1 cellular context compared by ENCODE assay signal in the genomic region with DNA sequence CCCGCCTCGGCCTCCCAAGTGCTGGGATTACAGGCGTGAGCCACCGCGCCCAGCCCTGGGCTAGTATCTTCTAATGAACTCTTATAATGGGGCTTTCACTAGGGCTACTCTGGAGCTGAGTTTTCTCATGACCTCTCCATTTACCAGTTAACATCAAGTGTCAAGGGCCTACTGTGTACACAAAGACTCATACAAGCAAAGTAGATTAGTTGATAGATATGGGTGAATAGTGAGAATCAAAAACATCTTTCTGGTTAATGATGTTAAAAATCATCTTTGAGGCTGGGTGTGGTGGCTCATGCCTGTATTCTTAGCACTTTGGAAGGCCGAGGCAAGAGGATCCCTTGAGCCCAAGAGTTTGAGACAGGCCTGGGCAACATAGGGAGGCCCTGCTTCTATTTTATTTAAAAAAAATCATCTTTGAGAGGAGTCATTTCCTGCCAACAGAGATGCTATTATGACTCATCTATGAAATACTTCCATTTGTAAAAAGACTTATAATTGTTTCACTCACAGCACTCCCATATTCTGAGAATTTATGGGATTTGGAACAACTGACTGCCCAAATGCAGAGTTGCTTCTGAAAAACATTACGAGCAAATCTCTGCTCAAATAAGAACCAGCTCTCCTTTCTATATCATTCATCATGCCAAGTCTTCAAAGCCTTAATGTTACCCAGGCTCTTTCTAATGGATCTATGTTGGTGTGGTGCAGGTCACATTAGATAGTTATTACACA.
TF ChIP-seq lines count a peak whose summit lies in the region.

No MANE protein-coding gene starts in this region.

TF ChIP-seq in HCT116, 20 proteins besides CTCF, POLR2A, EP300 and RAD21 (continued from another document):
- TF ChIP-seq, protein P1, sequence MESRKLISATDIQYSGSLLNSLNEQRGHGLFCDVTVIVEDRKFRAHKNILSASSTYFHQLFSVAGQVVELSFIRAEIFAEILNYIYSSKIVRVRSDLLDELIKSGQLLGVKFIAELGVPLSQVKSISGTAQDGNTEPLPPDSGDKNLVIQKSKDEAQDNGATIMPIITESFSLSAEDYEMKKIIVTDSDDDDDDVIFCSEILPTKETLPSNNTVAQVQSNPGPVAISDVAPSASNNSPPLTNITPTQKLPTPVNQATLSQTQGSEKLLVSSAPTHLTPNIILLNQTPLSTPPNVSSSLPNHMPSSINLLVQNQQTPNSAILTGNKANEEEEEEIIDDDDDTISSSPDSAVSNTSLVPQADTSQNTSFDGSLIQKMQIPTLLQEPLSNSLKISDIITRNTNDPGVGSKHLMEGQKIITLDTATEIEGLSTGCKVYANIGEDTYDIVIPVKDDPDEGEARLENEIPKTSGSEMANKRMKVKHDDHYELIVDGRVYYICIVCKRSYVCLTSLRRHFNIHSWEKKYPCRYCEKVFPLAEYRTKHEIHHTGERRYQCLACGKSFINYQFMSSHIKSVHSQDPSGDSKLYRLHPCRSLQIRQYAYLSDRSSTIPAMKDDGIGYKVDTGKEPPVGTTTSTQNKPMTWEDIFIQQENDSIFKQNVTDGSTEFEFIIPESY (IDR thresholded peaks at IDR 0.05; ENCODE audit: extremely low read depth, insufficient replicate concordance, low read length): no peak
- TF ChIP-seq ZFX (IDR thresholded peaks at IDR 0.05): no peak
- no peak for TF ChIP-seq YY1 (IDR thresholded peaks at IDR 0.05; ENCODE audit: extremely low read depth, insufficient replicate concordance, low read depth, low read length)
- peak; percentile 52; the same call in 1 of the 2 replicates for TF ChIP-seq FOSL1 (IDR thresholded peaks at IDR 0.05; ENCODE audit: low read depth)
